In genomic region chr12:18264581-18265075, GRCh38 we compare ENCODE assay signal across 25 cellular contexts. TPM values are rescaled to one million over a fixed set of nuclear protein-coding genes. Genes with fewer than 3 reads are reported as not detected.
"Had no signal": no experiment of that assay in that cellular context is flagged by ENCODE, and none has a peak within 500 bp of the region (broad histone marks: within the 10 kb centered on the region; RNA-seq: fewer than 3 reads in every experiment).

No MANE protein-coding gene starts in this region.

- H3K9me3 Mint-ChIP-seq: nephron progenitor cell; stimulated activated naive B cell treated with anti-CD40 and anti-IgM and Interleukin-4, amounts not matched to agents 10 μg/mL and 1 μg/mL and 100 μg/mL, for 72 hours; stimulated activated naive CD8-positive, alpha-beta T cell treated with anti-CD3 and anti-CD28 coated beads, Interleukin-15, amount 100 ng/mL, for 72 hours had no signal

- H3K27ac ChIP-seq: colonic mucosa, gastrocnemius medialis, heart right ventricle, left ventricle myocardium inferior, lower lobe of right lung, psoas muscle, right lobe of liver, spleen, upper lobe of left lung, vagina had no signal

- H3K27me3 Mint-ChIP-seq: naive thymus-derived CD4-positive, alpha-beta T cell; stimulated activated naive B cell treated with anti-CD40 and anti-IgM and Interleukin-4, amounts not matched to agents 10 μg/mL and 1 μg/mL and 100 μg/mL, for 72 hours; stimulated activated naive CD8-positive, alpha-beta T cell treated with anti-CD3 and anti-CD28 coated beads, Interleukin-15, amount 100 ng/mL, for 72 hours had no signal

- H3K36me3 ChIP-seq: colonic mucosa, gastrocnemius medialis, heart right ventricle, left ventricle myocardium inferior, lower lobe of right lung, right lobe of liver, spleen, upper lobe of left lung, vagina had no signal

- H3K4me3 ChIP-seq: colonic mucosa, gastrocnemius medialis, heart right ventricle, left ventricle myocardium inferior, lower lobe of right lung, psoas muscle, right lobe of liver, spleen, upper lobe of left lung, vagina had no signal

- H3K4me1 Mint-ChIP-seq: naive thymus-derived CD4-positive, alpha-beta T cell; nephron progenitor cell; stimulated activated naive B cell treated with anti-CD40 and anti-IgM and Interleukin-4, amounts not matched to agents 10 μg/mL and 1 μg/mL and 100 μg/mL, for 72 hours; stimulated activated naive CD8-positive, alpha-beta T cell treated with anti-CD3 and anti-CD28 coated beads, Interleukin-15, amount 100 ng/mL, for 72 hours had no signal

- H3K9me3 ChIP-seq: colonic mucosa, gastrocnemius medialis, heart right ventricle, left ventricle myocardium inferior, lower lobe of right lung, psoas muscle, right lobe of liver, spleen, upper lobe of left lung, vagina had no signal

- H3K4me3 Mint-ChIP-seq: naive thymus-derived CD4-positive, alpha-beta T cell; nephron progenitor cell; stimulated activated naive B cell treated with anti-CD40 and anti-IgM and Interleukin-4, amounts not matched to agents 10 μg/mL and 1 μg/mL and 100 μg/mL, for 72 hours; stimulated activated naive CD8-positive, alpha-beta T cell treated with anti-CD3 and anti-CD28 coated beads, Interleukin-15, amount 100 ng/mL, for 72 hours had no signal

- ATAC-seq: gastrocnemius medialis; heart right ventricle; left cardiac atrium; lower lobe of right lung; naive thymus-derived CD4-positive, alpha-beta T cell; psoas muscle; right lobe of liver; stimulated activated naive B cell treated with anti-CD40 and anti-IgM and Interleukin-4, amounts not matched to agents 10 μg/mL and 1 μg/mL and 100 μg/mL, for 72 hours; stimulated activated naive CD8-positive, alpha-beta T cell treated with anti-CD3 and anti-CD28 coated beads, Interleukin-15, amount 100 ng/mL, for 72 hours had no signal

- H3K27ac Mint-ChIP-seq: naive thymus-derived CD4-positive, alpha-beta T cell; nephron progenitor cell; stimulated activated naive B cell treated with anti-CD40 and anti-IgM and Interleukin-4, amounts not matched to agents 10 μg/mL and 1 μg/mL and 100 μg/mL, for 72 hours; stimulated activated naive CD8-positive, alpha-beta T cell treated with anti-CD3 and anti-CD28 coated beads, Interleukin-15, amount 100 ng/mL, for 72 hours had no signal

- H3K36me3 Mint-ChIP-seq: naive thymus-derived CD4-positive, alpha-beta T cell; stimulated activated naive B cell treated with anti-CD40 and anti-IgM and Interleukin-4, amounts not matched to agents 10 μg/mL and 1 μg/mL and 100 μg/mL, for 72 hours had no signal

- DNase-seq: colonic mucosa; dermis blood vessel endothelial cell; gastrocnemius medialis; heart right ventricle; hypothalamus; islet precursor cell; left cardiac atrium; left ventricle myocardium inferior; lower lobe of right lung; mesenchymal stem cell; naive thymus-derived CD4-positive, alpha-beta T cell; nephron progenitor cell; psoas muscle; retina; right lobe of liver; spleen; stimulated activated CD4-positive, alpha-beta T cell treated with anti-CD3 and anti-CD28 coated beads, Interleukin-15, amount 100 ng/mL, for 24 hours; stimulated activated CD4-positive, alpha-beta T cell treated with anti-CD3 and anti-CD28 coated beads, Interleukin-1b, Interleukin-23, amount 100 ng/mL, for 48 hours; stimulated activated CD4-positive, alpha-beta T cell treated with anti-CD3 and anti-CD28 coated beads, Interleukin-4, amount 100 ng/mL, for 24 hours; stimulated activated naive B cell treated with anti-CD40 and anti-IgM and Interleukin-4, amounts not matched to agents 10 μg/mL and 1 μg/mL and 100 μg/mL, for 72 hours; stimulated activated naive CD8-positive, alpha-beta T cell treated with anti-CD3 and anti-CD28 coated beads, Interleukin-15, amount 100 ng/mL, for 72 hours; substantia nigra; upper lobe of left lung had no signal

- H3K27me3 ChIP-seq: colonic mucosa, gastrocnemius medialis, heart right ventricle, right lobe of liver, spleen, upper lobe of left lung, vagina had no signal

- H3K4me1 ChIP-seq: colonic mucosa, gastrocnemius medialis, heart right ventricle, left ventricle myocardium inferior, lower lobe of right lung, psoas muscle, spleen, upper lobe of left lung, vagina had no signal

RNA-seq across cellular contexts. Expression of gene PIK3C2G, which starts 3.3 kb away (rescaled TPM):
- total RNA-seq: fibroblast of lung; heart right ventricle; left cardiac atrium; left ventricle myocardium inferior; naive thymus-derived CD4-positive, alpha-beta T cell; psoas muscle; spleen had no signal
- polyA plus RNA-seq: fibroblast of lung; heart right ventricle; naive thymus-derived CD4-positive, alpha-beta T cell; spleen had no signal
